17 cellular contexts compared by ENCODE assay signal in genomic region chr12:49461221-49461620, GRCh38.
"Had no signal": no experiment of that assay in that cellular context is flagged by ENCODE, and none has a peak within 500 bp of the region (broad histone marks: within the 10 kb centered on the region; RNA-seq: fewer than 3 reads in every experiment).

No MANE protein-coding gene starts in this region.

- H3K4me3 ChIP-seq: gastroesophageal sphincter, heart right ventricle, lung, right atrium auricular region, smooth muscle cell, stomach, thoracic aorta had no signal

- H3K4me3 Mint-ChIP-seq: activated CD4-positive, alpha-beta T cell treated with anti-CD3 and anti-CD28 coated beads, Interleukin-2, amount 10 ng/mL, durations not matched to agents 7 days and 5 days; activated naive CD8-positive, alpha-beta T cell; naive thymus-derived CD4-positive, alpha-beta T cell; T-helper 2 cell treated with Interferon-gamma antibody and Interleukin-4, amounts not matched to agents 5 μg/mL and 100 μg/mL, for 36 hours had no signal

- H3K9me3 Mint-ChIP-seq: activated CD4-positive, alpha-beta T cell treated with anti-CD3 and anti-CD28 coated beads, Interleukin-2, amount 10 ng/mL, durations not matched to agents 7 days and 5 days; naive thymus-derived CD4-positive, alpha-beta T cell; T-helper 2 cell treated with Interferon-gamma antibody and Interleukin-4, amounts not matched to agents 5 μg/mL and 100 μg/mL, for 36 hours had no signal

- H3K27me3 ChIP-seq: gastroesophageal sphincter, heart right ventricle, neutrophil, right atrium auricular region, stomach had no signal

- H3K4me1 ChIP-seq: gastroesophageal sphincter had no signal

- H3K27me3 Mint-ChIP-seq: activated CD4-positive, alpha-beta T cell treated with anti-CD3 and anti-CD28 coated beads, Interleukin-2, amount 10 ng/mL, durations not matched to agents 7 days and 5 days; activated naive CD8-positive, alpha-beta T cell; naive thymus-derived CD4-positive, alpha-beta T cell had no signal

- ATAC-seq: gastroesophageal sphincter; heart right ventricle; left cardiac atrium; naive thymus-derived CD4-positive, alpha-beta T cell had no signal

- DNase-seq: activated CD4-positive, alpha-beta T cell treated with anti-CD3 and anti-CD28 coated beads, Interleukin-2, amount 10 ng/mL, durations not matched to agents 7 days and 5 days; activated CD8-positive, alpha-beta memory T cell treated with anti-CD3 and anti-CD28 coated beads, Interleukin-2, amount 50 U/mL, for 48 hours; activated gamma-delta T cell treated with Interleukin-2 at 50 U/mL for 16 hours; dermis blood vessel endothelial cell; heart right ventricle; left cardiac atrium; naive thymus-derived CD4-positive, alpha-beta T cell; stomach; SW 1271 had no signal

- H3K4me2 ChIP-seq: smooth muscle cell had no signal

- H3K27ac Mint-ChIP-seq: activated CD4-positive, alpha-beta T cell treated with anti-CD3 and anti-CD28 coated beads, Interleukin-2, amount 10 ng/mL, durations not matched to agents 7 days and 5 days; activated naive CD8-positive, alpha-beta T cell; T-helper 2 cell treated with Interferon-gamma antibody and Interleukin-4, amounts not matched to agents 5 μg/mL and 100 μg/mL, for 36 hours had no signal

- H3K9me3 ChIP-seq: gastroesophageal sphincter, neutrophil, right atrium auricular region, stomach, thoracic aorta had no signal

- H3K4me1 Mint-ChIP-seq: activated CD4-positive, alpha-beta T cell treated with anti-CD3 and anti-CD28 coated beads, Interleukin-2, amount 10 ng/mL, durations not matched to agents 7 days and 5 days; naive thymus-derived CD4-positive, alpha-beta T cell had no signal

- H3K27ac ChIP-seq: gastroesophageal sphincter, neutrophil, right atrium auricular region, thoracic aorta had no signal

- H3K36me3 ChIP-seq: neutrophil, right atrium auricular region, thoracic aorta had no signal
